Comparison of ENCODE assay signal across 19 cellular contexts in the genomic region with DNA sequence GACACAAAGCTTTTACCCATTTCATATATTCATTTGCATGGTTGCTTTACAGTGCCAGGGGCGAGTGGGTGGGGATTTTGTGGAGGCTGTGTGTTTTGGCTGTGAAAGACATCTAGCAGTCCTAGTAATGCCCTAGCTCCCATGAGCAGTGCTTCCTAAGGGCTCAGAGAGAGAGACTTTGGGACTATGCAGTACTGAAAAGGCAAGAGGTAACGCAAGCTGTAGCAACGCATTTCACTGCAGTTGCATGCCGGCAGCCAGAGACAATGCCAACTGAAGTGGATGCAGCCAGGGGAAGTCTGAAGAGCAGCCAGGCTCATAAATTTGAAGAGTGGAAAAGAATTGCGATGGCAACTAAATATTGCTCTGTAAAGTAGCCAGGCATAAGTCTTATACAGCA. TPM values are rescaled to one million over a fixed set of nuclear protein-coding genes. Genes with fewer than 3 reads are reported as not detected.
"Had no signal": no experiment of that assay in that cellular context is flagged by ENCODE, and none has a peak within 500 bp of the region (broad histone marks: within the 10 kb centered on the region; RNA-seq: fewer than 3 reads in every experiment).

No MANE protein-coding gene starts in this region.

- H3K4me1 ChIP-seq: vagina had no signal

- H3K9me3 ChIP-seq: thoracic aorta, vagina had no signal

- H3K36me3 ChIP-seq: heart right ventricle, thoracic aorta, vagina had no signal

- H3K27ac ChIP-seq: dorsolateral prefrontal cortex, heart right ventricle, thoracic aorta, vagina had no signal

- H3K27me3 ChIP-seq: dorsolateral prefrontal cortex, vagina had no signal

- H3K4me3 ChIP-seq: dorsolateral prefrontal cortex, heart right ventricle, mucosa of descending colon, thoracic aorta, vagina had no signal

- ATAC-seq: activated CD8-positive, alpha-beta memory T cell treated with anti-CD3 and anti-CD28 coated beads, Interleukin-2, amount 10 ng/mL, durations not matched to agents 7 days and 5 days; activated T-cell treated with anti-CD3 and anti-CD28 coated beads, Interleukin-2, amount 50 U/mL, for 4 hours; esophagus mucosa; heart right ventricle; left lobe of liver; mucosa of descending colon; natural killer cell treated with Interleukin-12 subunit alpha and Interleukin-12 subunit beta and Interleukin-15 and Interleukin-18, amount 100 ng/mL, for 72 hours; stimulated activated naive CD8-positive, alpha-beta T cell treated with anti-CD3 and anti-CD28 coated beads, Interleukin-15, Interleukin-2, amounts not matched to agents 100 U/mL and 50 U/mL, for 24 hours had no signal

- DNase-seq: activated CD4-positive, alpha-beta T cell treated with anti-CD3 and anti-CD28 coated beads, Interleukin-2, amount 50 U/mL, for 4 hours; activated CD4-positive, CD25-positive, alpha-beta regulatory T cell treated with anti-CD3 and anti-CD28 coated beads, Interleukin-2, amount 50 U/mL, for 72 hours; activated CD8-positive, alpha-beta memory T cell treated with anti-CD3 and anti-CD28 coated beads, Interleukin-2, amount 10 ng/mL, durations not matched to agents 7 days and 5 days; activated effector memory CD4-positive, alpha-beta T cell treated with anti-CD3 and anti-CD28 coated beads, Interleukin-2, amount 50 U/mL, for 16 hours; activated naive CD8-positive, alpha-beta T cell treated with anti-CD3 and anti-CD28 coated beads for 36 hours; activated T-cell treated with anti-CD3 and anti-CD28 coated beads, Interleukin-2, amount 50 U/mL, for 4 hours; heart right ventricle; islet precursor cell; mammary epithelial cell; mucosa of descending colon; stimulated activated CD4-positive, alpha-beta T cell treated with anti-CD3 and anti-CD28 coated beads, Interleukin-4, amount 100 ng/mL, for 1 hour; stimulated activated CD8-positive, alpha-beta memory T cell treated with anti-CD3 and anti-CD28 coated beads, Interleukin-4, amount 100 ng/mL, for 48 hours; stimulated activated naive CD8-positive, alpha-beta T cell treated with anti-CD3 and anti-CD28 coated beads, Interleukin-15, Interleukin-2, amounts not matched to agents 100 U/mL and 50 U/mL, for 24 hours had no signal

RNA-seq across cellular contexts. Expression of a gene that starts 27.4 kb away (rescaled TPM):
- polyA plus RNA-seq: mammary epithelial cell had no signal
